ENCODE assay signal across 31 cellular contexts in genomic region chr3:8734908-8735307, GRCh38. TPM values are rescaled to one million over a fixed set of nuclear protein-coding genes. Genes with fewer than 3 reads are reported as not detected.
"Had no signal": no experiment of that assay in that cellular context is flagged by ENCODE, and none has a peak within 500 bp of the region (broad histone marks: within the 10 kb centered on the region; RNA-seq: fewer than 3 reads in every experiment).

No MANE protein-coding gene starts in this region.

- DNase-seq: activated CD4-positive, alpha-beta memory T cell treated with anti-CD3 and anti-CD28 coated beads for 36 hours; activated CD4-positive, alpha-beta T cell treated with anti-CD3 and anti-CD28 coated beads for 48 hours; activated CD8-positive, alpha-beta memory T cell treated with anti-CD3 and anti-CD28 coated beads, Interleukin-2, amount 50 U/mL, for 48 hours; activated naive CD4-positive, alpha-beta T cell; activated T-cell treated with anti-CD3 and anti-CD28 coated beads, Interleukin-2, amount 50 U/mL, for 4 hours; dermis blood vessel endothelial cell; effector CD4-positive, alpha-beta T cell; foreskin keratinocyte; mesenchymal stem cell; ovary; retina; stimulated activated CD4-positive, alpha-beta T cell treated with anti-CD3 and anti-CD28 coated beads, Interleukin-12 subunit alpha, Interleukin-12 subunit beta, amount 100 ng/mL, for 4 hours; stimulated activated CD4-positive, alpha-beta T cell treated with anti-CD3 and anti-CD28 coated beads, Interleukin-4, amount 100 ng/mL, for 24 hours; stimulated activated naive CD8-positive, alpha-beta T cell treated with anti-CD3 and anti-CD28 coated beads, Interleukin-15, amount 100 ng/mL, for 72 hours; substantia nigra had no signal

- H3K9me3 ChIP-seq: esophagus muscularis mucosa, neutrophil, ovary, upper lobe of left lung, vagina had no signal

- H3K27ac Mint-ChIP-seq: activated CD4-positive, alpha-beta memory T cell treated with anti-CD3 and anti-CD28 coated beads for 36 hours; activated naive CD4-positive, alpha-beta T cell treated with anti-CD3 and anti-CD28 coated beads, Interleukin-2, amount 50 U/mL, for 72 hours; activated T-helper 17 cell treated with anti-CD3 and anti-CD28 coated beads, Interleukin-2, amount 50 U/mL, for 72 hours; natural killer cell treated with Interleukin-12 subunit alpha and Interleukin-12 subunit beta and Interleukin-15 and Interleukin-18, amount 100 ng/mL, for 72 hours; progenitor cell of endocrine pancreas; stimulated activated effector memory CD8-positive, alpha-beta T cell treated with anti-CD3 and anti-CD28 coated beads, Interleukin-12 subunit alpha, Interleukin-12 subunit beta, amount 100 ng/mL, for 72 hours had no signal

- H3K27ac ChIP-seq: esophagus muscularis mucosa, foreskin keratinocyte, neutrophil, ovary, skin epidermis, upper lobe of left lung, vagina, VCaP had no signal

- H3K4me1 Mint-ChIP-seq: activated T-helper 17 cell treated with anti-CD3 and anti-CD28 coated beads, Interleukin-2, amount 50 U/mL, for 72 hours had no signal

- H3K36me3 Mint-ChIP-seq: activated CD4-positive, alpha-beta memory T cell treated with anti-CD3 and anti-CD28 coated beads for 36 hours; activated naive CD4-positive, alpha-beta T cell treated with anti-CD3 and anti-CD28 coated beads, Interleukin-2, amount 50 U/mL, for 72 hours; natural killer cell treated with Interleukin-12 subunit alpha and Interleukin-12 subunit beta and Interleukin-15 and Interleukin-18, amount 100 ng/mL, for 72 hours; stimulated activated effector memory CD8-positive, alpha-beta T cell treated with anti-CD3 and anti-CD28 coated beads, Interleukin-12 subunit alpha, Interleukin-12 subunit beta, amount 100 ng/mL, for 72 hours had no signal

- ATAC-seq: activated CD4-positive, CD25-positive, alpha-beta regulatory T cell treated with anti-CD3 and anti-CD28 coated beads, Interleukin-2, amount 50 U/mL, for 24 hours; activated naive CD4-positive, alpha-beta T cell treated with anti-CD3 and anti-CD28 coated beads, Interleukin-2, amount 50 U/mL, for 72 hours; activated T-cell treated with anti-CD3 and anti-CD28 coated beads, Interleukin-2, amount 50 U/mL, for 4 hours; activated T-helper 17 cell treated with anti-CD3 and anti-CD28 coated beads, Interleukin-2, amount 50 U/mL, for 72 hours; foreskin keratinocyte; natural killer cell treated with Interleukin-12 subunit alpha and Interleukin-12 subunit beta and Interleukin-15 and Interleukin-18, amount 100 ng/mL, for 72 hours; stimulated activated effector memory CD8-positive, alpha-beta T cell treated with anti-CD3 and anti-CD28 coated beads, Interleukin-12 subunit alpha, Interleukin-12 subunit beta, amount 100 ng/mL, for 72 hours; stimulated activated naive CD8-positive, alpha-beta T cell treated with anti-CD3 and anti-CD28 coated beads, Interleukin-15, amount 100 ng/mL, for 72 hours had no signal

- H3K4me3 ChIP-seq: esophagus muscularis mucosa, ovary, skin epidermis, vagina had no signal

- H3K4me3 Mint-ChIP-seq: activated CD4-positive, alpha-beta memory T cell treated with anti-CD3 and anti-CD28 coated beads for 36 hours; activated T-cell treated with anti-CD3 and anti-CD28 coated beads, Interleukin-2, amount 50 U/mL, for 4 hours; activated T-helper 17 cell treated with anti-CD3 and anti-CD28 coated beads, Interleukin-2, amount 50 U/mL, for 72 hours; natural killer cell treated with Interleukin-12 subunit alpha and Interleukin-12 subunit beta and Interleukin-15 and Interleukin-18, amount 100 ng/mL, for 72 hours; stimulated activated effector memory CD8-positive, alpha-beta T cell treated with anti-CD3 and anti-CD28 coated beads, Interleukin-12 subunit alpha, Interleukin-12 subunit beta, amount 100 ng/mL, for 72 hours; stimulated activated naive CD8-positive, alpha-beta T cell treated with anti-CD3 and anti-CD28 coated beads, Interleukin-15, amount 100 ng/mL, for 72 hours had no signal

- H3K4me1 ChIP-seq: upper lobe of left lung, vagina had no signal

- H3K9me3 Mint-ChIP-seq: activated CD4-positive, alpha-beta memory T cell treated with anti-CD3 and anti-CD28 coated beads for 36 hours; activated naive CD4-positive, alpha-beta T cell treated with anti-CD3 and anti-CD28 coated beads, Interleukin-2, amount 50 U/mL, for 72 hours; activated T-cell treated with anti-CD3 and anti-CD28 coated beads, Interleukin-2, amount 50 U/mL, for 4 hours; activated T-helper 17 cell treated with anti-CD3 and anti-CD28 coated beads, Interleukin-2, amount 50 U/mL, for 72 hours; natural killer cell treated with Interleukin-12 subunit alpha and Interleukin-12 subunit beta and Interleukin-15 and Interleukin-18, amount 100 ng/mL, for 72 hours; stimulated activated effector memory CD8-positive, alpha-beta T cell treated with anti-CD3 and anti-CD28 coated beads, Interleukin-12 subunit alpha, Interleukin-12 subunit beta, amount 100 ng/mL, for 72 hours; stimulated activated naive CD8-positive, alpha-beta T cell treated with anti-CD3 and anti-CD28 coated beads, Interleukin-15, amount 100 ng/mL, for 72 hours had no signal

- H3K27me3 ChIP-seq: foreskin keratinocyte, ovary, upper lobe of left lung, vagina had no signal

- H3K36me3 ChIP-seq: esophagus muscularis mucosa, neutrophil, ovary, upper lobe of left lung, vagina had no signal

RNA-seq across cellular contexts. Expression of gene CAV3, which starts 1.3 kb away (rescaled TPM):
- total RNA-seq: activated CD4-positive, alpha-beta memory T cell treated with anti-CD3 and anti-CD28 coated beads for 36 hours; activated CD8-positive, alpha-beta memory T cell treated with anti-CD3 and anti-CD28 coated beads for 36 hours; activated naive CD4-positive, alpha-beta T cell treated with anti-CD3 and anti-CD28 coated beads, Interleukin-2, amount 50 U/mL, for 72 hours; activated T-cell treated with anti-CD3 and anti-CD28 coated beads, Interleukin-2, amount 50 U/mL, for 4 hours; activated T-helper 17 cell treated with anti-CD3 and anti-CD28 coated beads, Interleukin-2, amount 50 U/mL, for 72 hours; bronchial epithelial cell; dermis blood vessel endothelial cell; esophagus muscularis mucosa; foreskin keratinocyte; glomerular endothelial cell; natural killer cell treated with Interleukin-12 subunit alpha and Interleukin-12 subunit beta and Interleukin-15 and Interleukin-18, amount 100 ng/mL, for 72 hours; progenitor cell of endocrine pancreas; T-helper 1 cell treated with Interleukin-12 subunit alpha and Interleukin-12 subunit beta and Interleukin-4 antibody, amounts not matched to agents 30 ng/mL and 1 ng/mL, for 36 hours; vagina had no signal
- polyA plus RNA-seq: foreskin keratinocyte had no signal
